1 cellular context compared by ENCODE assay signal in the genomic region with DNA sequence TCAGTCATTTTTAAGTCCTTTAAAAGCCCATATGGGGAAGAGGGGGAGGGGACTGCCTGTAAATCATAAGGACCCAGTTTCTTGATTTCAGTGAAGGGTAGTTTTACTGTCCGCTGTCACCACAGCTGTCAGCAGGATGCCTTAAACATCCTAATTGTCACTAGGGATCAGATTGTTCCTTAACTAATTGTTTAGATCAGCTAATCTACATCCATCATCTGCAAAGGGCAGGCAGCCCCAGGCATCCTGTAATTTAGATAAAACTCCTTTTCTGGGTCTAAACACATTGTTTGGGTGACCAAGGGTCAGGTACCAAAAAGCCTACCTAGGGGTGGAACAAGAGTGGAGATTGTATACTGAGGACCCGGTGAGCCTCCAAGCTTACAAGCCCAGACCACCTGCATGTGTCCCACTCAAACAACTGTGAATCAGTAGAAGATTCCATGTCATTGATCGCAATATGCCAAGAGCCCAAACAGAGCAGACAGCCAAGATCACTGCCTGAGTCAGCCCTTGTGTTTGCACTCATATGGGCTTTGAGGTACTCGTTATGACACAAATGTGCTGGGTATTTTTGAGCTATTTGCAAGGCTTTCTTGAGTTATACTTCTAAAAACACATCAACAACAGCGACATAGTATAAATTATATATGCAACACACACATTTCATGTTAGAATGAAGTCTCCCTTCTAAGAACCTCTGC.
TF ChIP-seq lines count a peak whose summit lies in the region.

No MANE protein-coding gene starts in this region.

TF ChIP-seq in SK-N-SH treated with all-trans-retinoic acid at 6 μM for 48 hours, 23 proteins besides CTCF, POLR2A, EP300 and RAD21 (continued from another document):
- TF ChIP-seq, protein P1, sequence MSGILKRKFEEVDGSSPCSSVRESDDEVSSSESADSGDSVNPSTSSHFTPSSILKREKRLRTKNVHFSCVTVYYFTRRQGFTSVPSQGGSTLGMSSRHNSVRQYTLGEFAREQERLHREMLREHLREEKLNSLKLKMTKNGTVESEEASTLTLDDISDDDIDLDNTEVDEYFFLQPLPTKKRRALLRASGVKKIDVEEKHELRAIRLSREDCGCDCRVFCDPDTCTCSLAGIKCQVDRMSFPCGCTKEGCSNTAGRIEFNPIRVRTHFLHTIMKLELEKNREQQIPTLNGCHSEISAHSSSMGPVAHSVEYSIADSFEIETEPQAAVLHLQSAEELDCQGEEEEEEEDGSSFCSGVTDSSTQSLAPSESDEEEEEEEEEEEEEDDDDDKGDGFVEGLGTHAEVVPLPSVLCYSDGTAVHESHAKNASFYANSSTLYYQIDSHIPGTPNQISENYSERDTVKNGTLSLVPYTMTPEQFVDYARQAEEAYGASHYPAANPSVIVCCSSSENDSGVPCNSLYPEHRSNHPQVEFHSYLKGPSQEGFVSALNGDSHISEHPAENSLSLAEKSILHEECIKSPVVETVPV (CRISPR knock-in tag; IDR thresholded peaks at IDR 0.05): no peak
- no peak for TF ChIP-seq ZC3H10 (CRISPR knock-in tag; IDR thresholded peaks at IDR 0.05)
- no peak for TF ChIP-seq ZNF70 (CRISPR knock-in tag; IDR thresholded peaks at IDR 0.05)
- no peak for TF ChIP-seq ISL1 (CRISPR knock-in tag; IDR thresholded peaks at IDR 0.05)
- no peak for TF ChIP-seq PPARA (CRISPR knock-in tag; IDR thresholded peaks at IDR 0.05; ENCODE audit: borderline replicate concordance)
- no peak for TF ChIP-seq BACH2 (CRISPR knock-in tag; IDR thresholded peaks at IDR 0.05; ENCODE audit: borderline replicate concordance)
- TF ChIP-seq ZFP30 (CRISPR knock-in tag; IDR thresholded peaks at IDR 0.05): no peak
- no peak for TF ChIP-seq GLIS3 (CRISPR knock-in tag; IDR thresholded peaks at IDR 0.05)
